Comparison of ENCODE assay signal across 8 cellular contexts in genomic region chr10:73810735-73811465, GRCh38. TPM values are rescaled to one million over a fixed set of nuclear protein-coding genes. Genes with fewer than 3 reads are reported as not detected.
A peak's percentile ranks its signal among the peaks of the same experiment; 100 is the strongest.
DNase-seq lines count a peak whose midpoint lies in the region; ATAC-seq and TF ChIP-seq lines count a peak whose summit lies in the region.

No MANE protein-coding gene starts in this region.

- in situ Hi-C loops in KBM-7 (cut with MboI; ENCODE audit: low pct_unique_long_range_greater_than_20kb, low sequenced_read_pairs) = no loop called here

- TF ChIP-seq CTCF in DND-41 (IDR thresholded peaks at IDR 0.05; ENCODE audit: borderline replicate concordance, extremely low read depth, low read length, poor library complexity, severe bottlenecking) (no peak), neural crest cell (conservative IDR thresholded peaks at IDR 0.05) (no peak), thoracic aorta (IDR thresholded peaks at IDR 0.05) (no peak)

- peak overlapping the region; percentile 86 for H2AFZ ChIP-seq in DND-41 (ENCODE audit: low read depth, low read length)

- H3K79me2 ChIP-seq in DND-41 (ENCODE audit: insufficient read depth, low read length) = peaks cover 39% of the 10 kb centered on the region

- H3K4me3 ChIP-seq in DND-41 (ENCODE audit: low read depth in 1 of 2, low read length in 2 of 2) (peak overlapping the region; percentile 61 to 71), thoracic aorta (peak overlapping the region; percentile 90)

- peak overlapping the region; percentile 87 for H3K4me3 Mint-ChIP-seq in activated CD8-positive, alpha-beta memory T cell treated with anti-CD3 and anti-CD28 coated beads, Interleukin-2, amount 10 ng/mL, durations not matched to agents 7 days and 5 days
- peak overlapping the region; percentile 92 for H3K4me3 Mint-ChIP-seq in neural crest cell

- H3K4me1 Mint-ChIP-seq in activated CD8-positive, alpha-beta memory T cell treated with anti-CD3 and anti-CD28 coated beads, Interleukin-2, amount 10 ng/mL, durations not matched to agents 7 days and 5 days = peaks cover 44% of the 10 kb centered on the region
- peaks cover 18% of the 10 kb centered on the region for H3K4me1 Mint-ChIP-seq in neural crest cell

- DNase-seq in DND-41 (peak; percentile 85), KBM-7 (peak; percentile 18), erythroblast (lab: John Stamatoyannopoulos, UW) (peak; percentile 59 to 72), neural crest cell (ENCODE audit: low read depth, low spot score) (peak; percentile 28), thoracic aorta (ENCODE audit: low spot score) (no peak), NCI-H510A (lab: John Stamatoyannopoulos, UW) (no peak)
- DNase-seq in activated CD8-positive, alpha-beta memory T cell treated with anti-CD3 and anti-CD28 coated beads, Interleukin-2, amount 10 ng/mL, durations not matched to agents 7 days and 5 days = peak; percentile 74

- TF ChIP-seq POLR2A in erythroblast (IDR thresholded peaks at IDR 0.05; ENCODE audit: low read length) = no peak

- H3K9me3 Mint-ChIP-seq in activated CD8-positive, alpha-beta memory T cell treated with anti-CD3 and anti-CD28 coated beads, Interleukin-2, amount 10 ng/mL, durations not matched to agents 7 days and 5 days (ENCODE audit: low read depth) = no peaks in the 10 kb centered on the region
- H3K9me3 Mint-ChIP-seq in neural crest cell = no peaks in the 10 kb centered on the region

- H3K9me3 ChIP-seq in DND-41 (ENCODE audit: insufficient read depth, low read length, severe bottlenecking) (no peaks in the 10 kb centered on the region), thoracic aorta (no peaks in the 10 kb centered on the region)

- CTCF ChIA-PET in activated CD8-positive, alpha-beta memory T cell treated with anti-CD3 and anti-CD28 coated beads, Interleukin-2, amount 10 ng/mL, durations not matched to agents 7 days and 5 days (lab: Charles Lee) = interaction anchor here (0.6 to 2.6 kb wide), 6 partner anchors 27 to 130 kb away, joined by 3 to 10 read pairs (median 4); a partner anchor contains a TSS

- peaks cover 28% of the 10 kb centered on the region for H4K20me1 ChIP-seq in DND-41 (ENCODE audit: insufficient read depth, low read length)

- H3K4me1 ChIP-seq in DND-41 (ENCODE audit: insufficient read depth, low read length) = peaks cover 45% of the 10 kb centered on the region
- peaks cover 18 to 34% of the 10 kb centered on the region in 2 donors for H3K4me1 ChIP-seq in thoracic aorta (ENCODE audit: control insufficient read depth in 1 of 2, low read depth in 2 of 2)

- H3K27ac Mint-ChIP-seq in activated CD8-positive, alpha-beta memory T cell treated with anti-CD3 and anti-CD28 coated beads, Interleukin-2, amount 10 ng/mL, durations not matched to agents 7 days and 5 days = peak overlapping the region; percentile 91
- peak overlapping the region; percentile 67 for H3K27ac Mint-ChIP-seq in neural crest cell (ENCODE audit: unreplicated experiment)

- peak; percentile 74 for ATAC-seq in DND-41 (ENCODE audit: insufficient read depth, low read depth)
- peak; percentile 32 for ATAC-seq in GM21529 (IDR thresholded peaks at IDR 0.05; ENCODE audit: unreplicated experiment)
- peak; percentile 34 for ATAC-seq in activated CD8-positive, alpha-beta memory T cell treated with anti-CD3 and anti-CD28 coated beads, Interleukin-2, amount 10 ng/mL, durations not matched to agents 7 days and 5 days
- ATAC-seq in thoracic aorta (ENCODE audit: insufficient number of reproducible peaks, low FRiP score, low read depth) = no peak

- H3K9ac ChIP-seq in DND-41 (ENCODE audit: low read depth, low read length) = peak overlapping the region; percentile 92

- H3K36me3 Mint-ChIP-seq in activated CD8-positive, alpha-beta memory T cell treated with anti-CD3 and anti-CD28 coated beads, Interleukin-2, amount 10 ng/mL, durations not matched to agents 7 days and 5 days = peaks cover 34% of the 10 kb centered on the region
- H3K36me3 Mint-ChIP-seq in neural crest cell (ENCODE audit: low read depth) = peaks cover 6% of the 10 kb centered on the region

- H3K27me3 ChIP-seq in DND-41 (ENCODE audit: insufficient read depth, low read length, poor library complexity) (no peaks in the 10 kb centered on the region), thoracic aorta (replicated peaks; ENCODE audit: insufficient read depth) (no peaks in the 10 kb centered on the region)

- H3K27ac ChIP-seq in DND-41 (ENCODE audit: low read length) (peak overlapping the region; percentile 94), thoracic aorta (peak overlapping the region; percentile 91 to 92)

- H3K36me3 ChIP-seq in DND-41 (ENCODE audit: insufficient read depth, low read length) = peaks cover 69% of the 10 kb centered on the region
- peaks cover 52% of the 10 kb centered on the region for H3K36me3 ChIP-seq in thoracic aorta

- no peaks in the 10 kb centered on the region for H3K27me3 Mint-ChIP-seq in activated CD8-positive, alpha-beta memory T cell treated with anti-CD3 and anti-CD28 coated beads, Interleukin-2, amount 10 ng/mL, durations not matched to agents 7 days and 5 days
- H3K27me3 Mint-ChIP-seq in neural crest cell (ENCODE audit: low read depth) = no peaks in the 10 kb centered on the region

- H3K4me2 ChIP-seq in DND-41 (ENCODE audit: insufficient read depth, low read length) = peak overlapping the region; percentile 93

RNA-seq across cellular contexts. Expression of gene NDST2, which starts 0.5 kb away (rescaled TPM):
- total RNA-seq in activated CD8-positive, alpha-beta memory T cell treated with anti-CD3 and anti-CD28 coated beads, Interleukin-2, amount 10 ng/mL, durations not matched to agents 7 days and 5 days = 10 to 100 TPM; 49.4 to 64.5 TPM
- total RNA-seq in neural crest cell (27.6 and 35.7 TPM in 2 replicates), thoracic aorta (10 to 100 TPM; 55.0 to 78.2 TPM)

RNA-seq across cellular contexts. Expression of gene ZSWIM8, which starts 25.5 kb away (rescaled TPM):
- 10 to 100 TPM; 73.6 to 83.7 TPM for total RNA-seq in activated CD8-positive, alpha-beta memory T cell treated with anti-CD3 and anti-CD28 coated beads, Interleukin-2, amount 10 ng/mL, durations not matched to agents 7 days and 5 days
- total RNA-seq in neural crest cell = 74.9 and 75.7 TPM in 2 replicates
- 100 to 1,000 TPM; 126 to 144 TPM for total RNA-seq in thoracic aorta

RNA-seq across cellular contexts. Expression of gene CHCHD1, which starts 29.1 kb away (rescaled TPM):
- 10 to 100 TPM; 29.0 to 36.2 TPM for total RNA-seq in activated CD8-positive, alpha-beta memory T cell treated with anti-CD3 and anti-CD28 coated beads, Interleukin-2, amount 10 ng/mL, durations not matched to agents 7 days and 5 days
- 34.8 and 38.9 TPM in 2 replicates for total RNA-seq in neural crest cell
- total RNA-seq in thoracic aorta = 10 to 100 TPM; 20.7 to 22.6 TPM

Comparison
In these comparisons a context has a peak if more than half of its experiments do, and no peak if none do; other contexts are left out.
1. DNase-seq: peak in DND-41 (single experiment), KBM-7 (single experiment), activated CD8-positive, alpha-beta memory T cell treated with anti-CD3 and anti-CD28 coated beads, Interleukin-2, amount 10 ng/mL, durations not matched to agents 7 days and 5 days (single experiment), erythroblast (2 of 2) and neural crest cell (single experiment); none in thoracic aorta (single experiment) and NCI-H510A (single experiment).